20 cellular contexts compared by ENCODE assay signal in genomic region chr13:65907656-65908441, GRCh38.
"Had no signal": no experiment of that assay in that cellular context is flagged by ENCODE, and none has a peak within 500 bp of the region (broad histone marks: within the 10 kb centered on the region; RNA-seq: fewer than 3 reads in every experiment).

No MANE protein-coding gene starts in this region.

- DNase-seq: activated CD4-positive, CD25-positive, alpha-beta regulatory T cell treated with anti-CD3 and anti-CD28 coated beads, Interleukin-2, amount 50 U/mL, for 72 hours; activated naive CD4-positive, alpha-beta T cell treated with anti-CD3 and anti-CD28 coated beads for 36 hours; activated naive CD8-positive, alpha-beta T cell treated with anti-CD3 and anti-CD28 coated beads, Interleukin-2, amount 50 U/mL, for 24 hours; activated T-cell treated with anti-CD3 and anti-CD28 coated beads, Interleukin-2, amount 50 U/mL, for 1 hour; caudate nucleus; esophagus squamous epithelium; foreskin melanocyte; heart left ventricle; mucosa of descending colon; naive thymus-derived CD4-positive, alpha-beta T cell; sigmoid colon; spleen; stimulated activated CD4-positive, alpha-beta T cell treated with anti-CD3 and anti-CD28 coated beads, Interleukin-1b, Interleukin-23, amount 100 ng/mL, for 48 hours; SW 1271; upper lobe of right lung had no signal

- H3K79me2 ChIP-seq: parathyroid adenoma had no signal

- H3K9ac ChIP-seq: parathyroid adenoma had no signal

- H3K4me3 ChIP-seq: ascending aorta, coronary artery, esophagus squamous epithelium, heart left ventricle, mucosa of descending colon, sigmoid colon, spleen, thoracic aorta, upper lobe of right lung had no signal

- ATAC-seq: activated naive CD8-positive, alpha-beta T cell treated with anti-CD3 and anti-CD28 coated beads, Interleukin-2, amount 50 U/mL, for 24 hours; heart left ventricle; left lobe of liver; mucosa of descending colon; naive thymus-derived CD4-positive, alpha-beta T cell; upper lobe of right lung had no signal

- H3K36me3 ChIP-seq: ascending aorta, esophagus squamous epithelium, heart left ventricle, sigmoid colon, spleen, thoracic aorta, upper lobe of right lung had no signal

- H3K27ac ChIP-seq: ascending aorta, coronary artery, esophagus squamous epithelium, heart left ventricle, parathyroid adenoma, sigmoid colon, spleen, thoracic aorta, upper lobe of right lung had no signal

- H3K9me3 ChIP-seq: sigmoid colon, upper lobe of right lung had no signal

- H3K4me1 ChIP-seq: esophagus squamous epithelium, parathyroid adenoma, sigmoid colon, spleen, upper lobe of right lung had no signal

- H3K27me3 ChIP-seq: ascending aorta, esophagus squamous epithelium, heart left ventricle, sigmoid colon, spleen, upper lobe of right lung had no signal

- H2AFZ ChIP-seq: parathyroid adenoma had no signal
